In genomic region chr11:62547691-62548281, GRCh38 we compare ENCODE assay signal across 2 cellular contexts.
A peak's percentile ranks its signal among the peaks of the same experiment; 100 is the strongest.
TF ChIP-seq lines count a peak whose summit lies in the region.

No MANE protein-coding gene starts in this region.

TF ChIP-seq in A549, 52 proteins besides CTCF, POLR2A, EP300 and RAD21:
- TF ChIP-seq FOSL2 (IDR thresholded peaks at IDR 0.05), result no peak
- TF ChIP-seq FOSL2 (CRISPR knock-in tag; IDR thresholded peaks at IDR 0.05), result no peak
- no peak for TF ChIP-seq HOXB5 (CRISPR knock-in tag; IDR thresholded peaks at IDR 0.05)
- no peak for TF ChIP-seq TP53 (CRISPR knock-in tag; IDR thresholded peaks at IDR 0.05)
- no peak for TF ChIP-seq MYC (IDR thresholded peaks at IDR 0.05; ENCODE audit: borderline replicate concordance, low read length)
- no peak for TF ChIP-seq PBX3 (IDR thresholded peaks at IDR 0.05)

TF ChIP-seq in H1, 55 proteins besides CTCF, POLR2A, EP300 and RAD21:
- TF ChIP-seq SUZ12 (IDR thresholded peaks at IDR 0.05; ENCODE audit: low read length), result peak; percentile 53; the same call in 1 of the 2 replicates
- no peak for TF ChIP-seq CBX5 (IDR thresholded peaks at IDR 0.05; ENCODE audit: low read depth, low read length)
